Comparison of ENCODE assay signal across 16 cellular contexts in the genomic region with DNA sequence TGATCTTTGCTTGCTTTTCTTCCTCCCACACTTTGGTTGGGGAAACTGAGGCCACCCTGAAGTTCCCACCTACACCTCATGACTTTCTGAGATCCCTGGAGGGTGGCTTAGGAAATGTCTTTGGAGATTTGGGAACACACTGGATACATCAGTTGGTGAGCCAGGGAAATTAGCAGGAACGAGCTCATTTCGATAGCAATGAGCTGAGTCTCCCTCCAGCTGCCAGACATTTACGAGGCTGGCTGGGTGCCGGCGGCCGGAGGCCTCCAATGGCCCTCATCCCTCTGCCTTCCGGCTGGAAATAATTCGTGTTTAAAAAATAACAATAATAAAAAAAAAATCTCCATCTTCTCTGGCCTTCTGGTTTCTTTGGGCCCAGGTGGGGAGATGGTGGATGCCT. TPM values are rescaled to one million over a fixed set of nuclear protein-coding genes. Genes with fewer than 3 reads are reported as not detected.
DNase-seq lines count a peak whose midpoint lies in the region; ATAC-seq, FAIRE-seq and TF ChIP-seq lines count a peak whose summit lies in the region.
"Had no signal": no experiment of that assay in that cellular context is flagged by ENCODE, and none has a peak within 500 bp of the region (broad histone marks: within the 10 kb centered on the region; RNA-seq: fewer than 3 reads in every experiment).

No MANE protein-coding gene starts in this region.

- peak; percentile 97 for FAIRE-seq in A204.1 (lab: Jason Lieb, UNC)
- FAIRE-seq: GM12878, islet of Langerhans had no signal

- ATAC-seq in GM18867 (IDR thresholded peaks at IDR 0.05; ENCODE audit: unreplicated experiment) (no peak), HG02970 (IDR thresholded peaks at IDR 0.05; ENCODE audit: low FRiP score, unreplicated experiment) (no peak)
- ATAC-seq: GM12878; naive thymus-derived CD4-positive, alpha-beta T cell had no signal

- peak overlapping the region; percentile 31 to 40 for H3K27ac ChIP-seq in prostate gland
- H3K27ac ChIP-seq: skin epidermis had no signal

- TF ChIP-seq CTCF in foreskin fibroblast (IDR thresholded peaks at IDR 0.05; ENCODE audit: low read depth, low read length) (no peak), prostate gland (IDR thresholded peaks at IDR 0.05) (no peak)

- H3K36me3 ChIP-seq in prostate gland = no peaks in the 10 kb centered on the region

- no peaks in the 10 kb centered on the region for H3K4me1 ChIP-seq in prostate gland (replicated peaks)

- intact Hi-C loops in prostate gland (cut with DNase I) = no loop called here

- H3K27me3 ChIP-seq in prostate gland (replicated peaks; ENCODE audit: insufficient read depth) = no peaks in the 10 kb centered on the region

- H3K4me3 ChIP-seq in foreskin fibroblast (ENCODE audit: low read depth in 1 of 2, low read length in 2 of 2) (no peak overlapping the region), prostate gland (no peak overlapping the region)
- H3K4me3 ChIP-seq: GM12878, skin epidermis had no signal

- DNase-seq in M059J (ENCODE audit: low read depth) = peak; percentile 84
- peak; percentile 81 to 95 for DNase-seq in foreskin fibroblast
- peak; percentile 48 for DNase-seq in prostate gland (ENCODE audit: low spot score)
- no peak for DNase-seq in inferior parietal cortex (ENCODE audit: extremely low spot score)
- no peak for DNase-seq in NCI-H748 (lab: John Stamatoyannopoulos, UW; ENCODE audit: unreplicated experiment)
- DNase-seq: activated CD4-positive, alpha-beta T cell treated with anti-CD3 and anti-CD28 coated beads, Interleukin-2, amount 50 U/mL, for 48 hours; amygdala; Karpas-422; naive thymus-derived CD4-positive, alpha-beta T cell; NCI-H1930 had no signal

- TF ChIP-seq POLR2A in prostate gland (IDR thresholded peaks at IDR 0.05) = no peak

- WGBS in prostate gland = 10% methylated on average over 8 of the region's 8 CpGs

- H3K9me3 ChIP-seq in prostate gland = no peaks in the 10 kb centered on the region

RNA-seq across cellular contexts. Expression of a gene that starts 38.8 kb away (rescaled TPM):
- total RNA-seq in M059J (2014; rRNA removed; shearing (Covaris generic)) = 8.0 and 12.7 TPM in 2 replicates
- 10 to 100 TPM; 14.8 to 51.2 TPM for total RNA-seq in prostate gland

Comparison
In these comparisons a context has a peak if more than half of its experiments do, and no peak if none do; other contexts are left out.
1. DNase-seq: peak in M059J (single experiment), foreskin fibroblast (2 of 2) and prostate gland (single experiment); none in inferior parietal cortex (single experiment) and NCI-H748 (single experiment).